ENCODE assay signal across 8 cellular contexts in the genomic region with DNA sequence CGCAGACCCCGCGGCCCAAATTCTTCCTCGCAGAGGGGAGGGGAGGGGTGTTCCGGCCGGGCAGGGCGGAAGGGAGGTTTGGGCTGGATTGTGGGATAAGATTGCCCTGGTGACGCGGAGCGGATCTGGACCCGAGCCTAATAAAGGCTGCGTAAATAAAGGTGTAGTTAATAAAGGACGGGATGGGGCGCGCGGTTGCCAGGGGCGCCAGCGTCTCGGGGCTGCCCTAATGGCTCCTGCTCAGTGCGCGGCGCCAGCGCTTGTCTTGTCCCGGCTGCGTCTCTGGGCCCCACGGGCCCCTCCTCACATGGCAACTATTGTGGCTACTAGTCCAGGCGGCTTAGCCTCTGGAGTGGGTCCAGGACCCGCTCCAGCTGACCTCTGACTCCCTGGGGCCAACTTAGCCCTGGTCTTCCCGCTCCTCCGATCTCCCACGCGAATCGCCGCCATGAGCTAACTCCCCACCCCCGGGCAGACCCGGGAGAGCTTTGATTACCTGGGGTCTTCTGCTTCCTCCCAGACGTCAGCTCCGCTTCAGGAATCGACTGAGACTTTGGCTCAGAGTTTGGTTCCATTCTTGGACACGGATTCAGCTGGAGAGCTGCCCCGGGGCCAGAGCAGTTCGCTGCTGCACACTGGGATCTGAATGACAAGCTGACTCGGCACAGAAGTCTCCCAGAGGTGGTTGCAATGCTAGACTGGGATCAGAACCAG. TPM values are rescaled to one million over a fixed set of nuclear protein-coding genes. Genes with fewer than 3 reads are reported as not detected.
A peak's percentile ranks its signal among the peaks of the same experiment; 100 is the strongest.
DNase-seq lines count a peak whose midpoint lies in the region; ATAC-seq and TF ChIP-seq lines count a peak whose summit lies in the region.

No MANE protein-coding gene starts in this region.

- H3K9me3 Mint-ChIP-seq in activated naive CD4-positive, alpha-beta T cell treated with anti-CD3 and anti-CD28 coated beads for 36 hours = peaks cover 7% of the 10 kb centered on the region

- BruUV-seq in A673 (replicated peaks; lab: Mats Ljungman, UMichigan) = no TSS peak

- H3K27ac ChIP-seq in right lobe of liver = peak overlapping the region; percentile 77 to 89 (median 77)
- H3K27ac ChIP-seq in upper lobe of left lung = peak overlapping the region; percentile 20 to 70 (median 46)
- no peak overlapping the region for H3K27ac ChIP-seq in A673 (ENCODE audit: low read depth, low read length, poor library complexity, severe bottlenecking)

- WGBS in right lobe of liver (ENCODE audit: insufficient coverage, low coverage, low lambda C conversion rate, missing lambda C conversion rate) = 26% methylated on average over 30 of the region's 43 CpGs
- WGBS in upper lobe of left lung, 2 donors = 24 to 54% methylated on average over 7 to 38 of the region's 43 CpGs

- H3K4me3 Mint-ChIP-seq in activated naive CD4-positive, alpha-beta T cell treated with anti-CD3 and anti-CD28 coated beads for 36 hours = peak overlapping the region; percentile 72

- H3K27ac Mint-ChIP-seq in activated naive CD4-positive, alpha-beta T cell treated with anti-CD3 and anti-CD28 coated beads for 36 hours = no peak overlapping the region

- CTCF ChIA-PET in activated naive CD4-positive, alpha-beta T cell treated with anti-CD3 and anti-CD28 coated beads for 36 hours (lab: Charles Lee) = interaction anchor here (0.7 to 5.0 kb wide), 8 partner anchors 11 to 198 kb away, joined by 3 to 138 read pairs (median 3); no protein-coding TSS in a partner anchor
- CTCF ChIA-PET in A673 (lab: Charles Lee) = interaction anchor here (1.2 kb wide), 1 partner anchor 18 kb away, joined by 3 read pairs; no protein-coding TSS in a partner anchor

- POLR2A ChIA-PET in A673 (lab: Charles Lee; ENCODE audit: low non-redundant PET) = no interaction called here

- H3K36me3 Mint-ChIP-seq in activated naive CD4-positive, alpha-beta T cell treated with anti-CD3 and anti-CD28 coated beads for 36 hours (ENCODE audit: low read depth) = no peaks in the 10 kb centered on the region

- no peak for TF ChIP-seq EP300 in upper lobe of left lung (IDR thresholded peaks at IDR 0.05)

- H3K4me3 ChIP-seq in astrocyte of the cerebellum (ENCODE audit: low read depth, low read length) = peak overlapping the region; percentile 53
- peak overlapping the region; percentile 44 to 68 (median 67) for H3K4me3 ChIP-seq in right lobe of liver
- H3K4me3 ChIP-seq in upper lobe of left lung = peak overlapping the region in 3 of 4 donors; percentile 41 to 55 (median 51)
- no peak overlapping the region for H3K4me3 ChIP-seq in A673 (ENCODE audit: low read depth, low read length, poor library complexity, severe bottlenecking)

- H3K36me3 ChIP-seq in right lobe of liver (no peaks in the 10 kb centered on the region), upper lobe of left lung (no peaks in the 10 kb centered on the region), A673 (ENCODE audit: insufficient read depth, low read length, poor library complexity, severe bottlenecking) (no peaks in the 10 kb centered on the region)

- peaks cover 34% of the 10 kb centered on the region for H3K27me3 Mint-ChIP-seq in activated naive CD4-positive, alpha-beta T cell treated with anti-CD3 and anti-CD28 coated beads for 36 hours (ENCODE audit: low read depth)

- TF ChIP-seq POLR2A in right lobe of liver (IDR thresholded peaks at IDR 0.05) (peak; percentile 26), upper lobe of left lung (IDR thresholded peaks at IDR 0.05) (no peak)

- no peaks in the 10 kb centered on the region for H3K4me1 ChIP-seq in right lobe of liver
- peaks cover 4 to 11% (median 7%) of the 10 kb centered on the region in 4 donors for H3K4me1 ChIP-seq in upper lobe of left lung
- no peaks in the 10 kb centered on the region for H3K4me1 ChIP-seq in A673 (ENCODE audit: insufficient read depth, low read length, poor library complexity, severe bottlenecking)

- in situ Hi-C loops in astrocyte of the cerebellum (cut with HindIII; ENCODE audit: low sequenced_read_pairs) = no loop called here

- no peaks in the 10 kb centered on the region for H3K27me3 ChIP-seq in right lobe of liver
- peaks cover 0 to 3% (median 0%) of the 10 kb centered on the region in 4 donors for H3K27me3 ChIP-seq in upper lobe of left lung
- H3K27me3 ChIP-seq in A673 (replicated peaks; ENCODE audit: insufficient read depth, low read depth, low read length, poor library complexity) = peaks cover 44% of the 10 kb centered on the region

- intact Hi-C loops in activated naive CD4-positive, alpha-beta T cell treated with anti-CD3 and anti-CD28 coated beads for 36 hours (cut with micrococcal nuclease) = loop anchor here (1.0 to 10.0 kb wide), 4 partner anchors 95 to 459 kb away; a partner anchor contains a TSS
- intact Hi-C loops in right lobe of liver (cut with DNase I) = no loop called here
- intact Hi-C loops in A673 (cut with micrococcal nuclease; ENCODE audit: unreplicated experiment) = loop anchor here (10.0 kb wide), 1 partner anchor 299 kb away; no protein-coding TSS in a partner anchor

- DNase-seq in activated naive CD4-positive, alpha-beta T cell treated with anti-CD3 and anti-CD28 coated beads for 36 hours = peak; percentile 9
- no peak for DNase-seq in activated naive CD4-positive, alpha-beta T cell (lab: John Stamatoyannopoulos, UW)
- DNase-seq in astrocyte of the cerebellum (ENCODE audit: low read depth) (no peak), right lobe of liver (peak; percentile 72 to 86 (median 86)), upper lobe of left lung (peak in 1 of 2 donors; percentile 84), A673 (ENCODE audit: low spot score) (no peak), HT-29 (ENCODE audit: low spot score) (no peak), SHP77 (lab: John Stamatoyannopoulos, UW) (no peak)

- peak; percentile 78 to 86 (median 84) for ATAC-seq in right lobe of liver
- ATAC-seq in upper lobe of left lung (ENCODE audit: low FRiP score in 2 of 2) = peak in 1 of 2 donors; percentile 59

- H3K4me1 Mint-ChIP-seq in activated naive CD4-positive, alpha-beta T cell treated with anti-CD3 and anti-CD28 coated beads for 36 hours (ENCODE audit: low read depth) = peaks cover 7% of the 10 kb centered on the region

- H3K9me3 ChIP-seq in right lobe of liver (no peaks in the 10 kb centered on the region), upper lobe of left lung (peaks cover 0 to 4% (median 2%) of the 10 kb centered on the region in 4 donors), A673 (ENCODE audit: low read depth, low read length, poor library complexity, severe bottlenecking) (no peaks in the 10 kb centered on the region)

- TF ChIP-seq CTCF in astrocyte of the cerebellum (IDR thresholded peaks at IDR 0.05; ENCODE audit: low read depth, low read length, missing control alignments) = no peak
- no peak for TF ChIP-seq CTCF in right lobe of liver (IDR thresholded peaks at IDR 0.05)
- TF ChIP-seq CTCF in upper lobe of left lung (IDR thresholded peaks at IDR 0.05) = no peak
- no peak for TF ChIP-seq CTCF in A673 (conservative IDR thresholded peaks at IDR 0.05; ENCODE audit: low read depth, low read length)

RNA-seq across cellular contexts. Expression of a gene that starts 36.5 kb away (rescaled TPM):
- not detected for total RNA-seq in activated naive CD4-positive, alpha-beta T cell treated with anti-CD3 and anti-CD28 coated beads for 36 hours
- total RNA-seq in right lobe of liver (not detected), upper lobe of left lung (not detected), A673 (2021) (not detected in 2 replicates)
- total RNA-seq in HT-29 (2014; rRNA removed; shearing (Covaris generic)) = not detected in 2 replicates

RNA-seq across cellular contexts. Expression of a gene that starts 39.8 kb away (rescaled TPM):
- 1 to 10 TPM; 2.7 to 3.6 TPM for total RNA-seq in activated naive CD4-positive, alpha-beta T cell treated with anti-CD3 and anti-CD28 coated beads for 36 hours
- total RNA-seq in right lobe of liver = 1 to 10 TPM; 1.7 to 4.8 (median 2.0) TPM
- total RNA-seq in upper lobe of left lung = 1 to 10 TPM in 4 of 6 donors, under 1 TPM in 1, not detected in 1; 0.55 to 3.4 (median 1.8) TPM
- total RNA-seq in A673 (2021) = 5.7 and 6.0 TPM in 2 replicates
- 0.68 and 2.3 TPM in 2 replicates for total RNA-seq in HT-29 (2014; rRNA removed; shearing (Covaris generic))

Comparison
In these comparisons a context has a peak if more than half of its experiments do, and no peak if none do; other contexts are left out.
1. DNase-seq: peak in activated naive CD4-positive, alpha-beta T cell treated with anti-CD3 and anti-CD28 coated beads for 36 hours (single experiment) and right lobe of liver (3 of 3); none in activated naive CD4-positive, alpha-beta T cell (0 of 4), astrocyte of the cerebellum (single experiment), A673 (single experiment), HT-29 (single experiment) and SHP77 (0 of 2).
2. intact Hi-C loops: an anchor here in activated naive CD4-positive, alpha-beta T cell treated with anti-CD3 and anti-CD28 coated beads for 36 hours (1.0 to 10.0 kb wide) and A673 (10.0 kb wide); none called in right lobe of liver.